Comparison of ENCODE assay signal across 1 cellular context in the genomic region with DNA sequence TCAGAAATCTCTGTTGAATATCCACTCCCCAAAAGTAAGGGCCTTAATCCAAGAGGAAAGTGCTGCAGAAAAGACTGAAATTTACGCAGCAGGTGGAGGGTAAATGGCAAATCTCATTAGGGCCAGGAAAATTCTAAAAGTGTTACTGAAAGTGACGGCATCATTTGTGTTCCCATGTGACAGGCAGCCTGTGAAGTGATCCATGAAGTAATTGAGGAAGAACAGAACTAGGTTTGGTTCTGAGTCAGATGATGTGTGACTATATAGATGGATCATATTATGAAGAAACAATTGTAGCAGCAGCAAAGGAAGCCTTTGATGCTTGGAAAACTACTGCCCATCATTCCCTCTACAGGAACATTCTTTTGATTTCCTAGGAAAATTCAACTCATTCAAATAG.
TF ChIP-seq lines count a peak whose summit lies in the region.

No MANE protein-coding gene starts in this region.

TF ChIP-seq in GM12878, 131 proteins besides CTCF, POLR2A, EP300 and RAD21 (continued from another document):
- TF ChIP-seq, protein P1, sequence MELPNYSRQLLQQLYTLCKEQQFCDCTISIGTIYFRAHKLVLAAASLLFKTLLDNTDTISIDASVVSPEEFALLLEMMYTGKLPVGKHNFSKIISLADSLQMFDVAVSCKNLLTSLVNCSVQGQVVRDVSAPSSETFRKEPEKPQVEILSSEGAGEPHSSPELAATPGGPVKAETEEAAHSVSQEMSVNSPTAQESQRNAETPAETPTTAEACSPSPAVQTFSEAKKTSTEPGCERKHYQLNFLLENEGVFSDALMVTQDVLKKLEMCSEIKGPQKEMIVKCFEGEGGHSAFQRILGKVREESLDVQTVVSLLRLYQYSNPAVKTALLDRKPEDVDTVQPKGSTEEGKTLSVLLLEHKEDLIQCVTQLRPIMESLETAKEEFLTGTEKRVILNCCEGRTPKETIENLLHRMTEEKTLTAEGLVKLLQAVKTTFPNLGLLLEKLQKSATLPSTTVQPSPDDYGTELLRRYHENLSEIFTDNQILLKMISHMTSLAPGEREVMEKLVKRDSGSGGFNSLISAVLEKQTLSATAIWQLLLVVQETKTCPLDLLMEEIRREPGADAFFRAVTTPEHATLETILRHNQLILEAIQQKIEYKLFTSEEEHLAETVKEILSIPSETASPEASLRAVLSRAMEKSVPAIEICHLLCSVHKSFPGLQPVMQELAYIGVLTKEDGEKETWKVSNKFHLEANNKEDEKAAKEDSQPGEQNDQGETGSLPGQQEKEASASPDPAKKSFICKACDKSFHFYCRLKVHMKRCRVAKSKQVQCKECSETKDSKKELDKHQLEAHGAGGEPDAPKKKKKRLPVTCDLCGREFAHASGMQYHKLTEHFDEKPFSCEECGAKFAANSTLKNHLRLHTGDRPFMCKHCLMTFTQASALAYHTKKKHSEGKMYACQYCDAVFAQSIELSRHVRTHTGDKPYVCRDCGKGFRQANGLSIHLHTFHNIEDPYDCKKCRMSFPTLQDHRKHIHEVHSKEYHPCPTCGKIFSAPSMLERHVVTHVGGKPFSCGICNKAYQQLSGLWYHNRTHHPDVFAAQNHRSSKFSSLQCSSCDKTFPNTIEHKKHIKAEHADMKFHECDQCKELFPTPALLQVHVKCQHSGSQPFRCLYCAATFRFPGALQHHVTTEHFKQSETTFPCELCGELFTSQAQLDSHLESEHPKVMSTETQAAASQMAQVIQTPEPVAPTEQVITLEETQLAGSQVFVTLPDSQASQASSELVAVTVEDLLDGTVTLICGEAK (IDR thresholded peaks at IDR 0.05; ENCODE audit: borderline replicate concordance) = no peak
- peak; percentile 49 for TF ChIP-seq IKZF1 (conservative IDR thresholded peaks at IDR 0.05)
- no peak for TF ChIP-seq ZNF274 (IDR thresholded peaks at IDR 0.05; ENCODE audit: insufficient read depth, insufficient read length)
- no peak for TF ChIP-seq SREBF2 (IDR thresholded peaks at IDR 0.05; ENCODE audit: low read length)
- no peak for TF ChIP-seq FOXK2 (IDR thresholded peaks at IDR 0.05)
- TF ChIP-seq CHD1 (IDR thresholded peaks at IDR 0.05; ENCODE audit: low read depth, low read length) = no peak
